24 cellular contexts compared by ENCODE assay signal in the genomic region with DNA sequence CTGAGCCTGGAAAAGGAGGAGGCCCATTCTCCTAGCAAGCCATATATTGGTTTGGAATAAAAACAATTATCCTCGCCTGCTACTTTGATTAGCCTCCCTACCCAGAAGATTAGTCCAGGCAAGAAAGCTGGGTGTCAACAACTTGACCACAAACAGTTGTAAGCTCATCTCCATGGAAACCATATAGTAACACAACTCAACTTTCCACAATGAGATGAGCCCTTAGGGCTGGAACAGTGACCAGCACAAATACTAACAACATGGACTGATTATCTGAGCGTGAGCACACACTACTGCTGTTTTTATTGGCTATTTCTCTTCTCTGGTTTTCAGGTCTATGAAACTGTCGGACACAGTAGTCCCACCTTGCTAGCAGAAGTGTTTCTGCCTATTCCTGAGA.
"Had no signal": no experiment of that assay in that cellular context is flagged by ENCODE, and none has a peak within 500 bp of the region (broad histone marks: within the 10 kb centered on the region; RNA-seq: fewer than 3 reads in every experiment).

No MANE protein-coding gene starts in this region.

- H3K27ac Mint-ChIP-seq: mesothelial cell of epicardium; nephron progenitor cell; stimulated activated memory B cell treated with anti-CD40 and anti-IgM and Interleukin-4, amounts not matched to agents 10 μg/mL and 1 μg/mL and 100 μg/mL, for 72 hours; stimulated activated naive CD8-positive, alpha-beta T cell treated with anti-CD3 and anti-CD28 coated beads, Interleukin-15, Interleukin-2, amounts not matched to agents 100 ng/mL and 50 ng/mL, for 24 hours had no signal

- H3K36me3 ChIP-seq: colonic mucosa, prostate gland, uterus had no signal

- H3K27me3 Mint-ChIP-seq: stimulated activated memory B cell treated with anti-CD40 and anti-IgM and Interleukin-4, amounts not matched to agents 10 μg/mL and 1 μg/mL and 100 μg/mL, for 72 hours; stimulated activated naive CD8-positive, alpha-beta T cell treated with anti-CD3 and anti-CD28 coated beads, Interleukin-15, Interleukin-2, amounts not matched to agents 100 ng/mL and 50 ng/mL, for 24 hours had no signal

- DNase-seq: colonic mucosa; dermis blood vessel endothelial cell; erythroblast; foreskin keratinocyte; heart left ventricle; hippocampal formation; kidney glomerular epithelial cell; mammary epithelial cell; nephron progenitor cell; retina; spleen; stimulated activated CD4-positive, alpha-beta T cell treated with anti-CD3 and anti-CD28 coated beads, Interleukin-15, amount 100 ng/mL, for 24 hours; stimulated activated CD4-positive, alpha-beta T cell treated with anti-CD3 and anti-CD28 coated beads, Interleukin-1b, Interleukin-23, amount 100 ng/mL, for 48 hours; stimulated activated CD4-positive, alpha-beta T cell treated with anti-CD3 and anti-CD28 coated beads, Interleukin-4, amount 100 ng/mL, for 24 hours; tibial artery; upper lobe of left lung; uterus had no signal

- H3K9me3 ChIP-seq: colonic mucosa, heart left ventricle, prostate gland, spleen, tibial artery, upper lobe of left lung, uterus had no signal

- H3K9ac ChIP-seq: parathyroid adenoma had no signal

- H3K4me3 ChIP-seq: colonic mucosa, heart left ventricle, prostate gland, spleen, tibial artery, upper lobe of left lung, uterus had no signal

- H3K4me1 Mint-ChIP-seq: mesothelial cell of epicardium; nephron progenitor cell; stimulated activated memory B cell treated with anti-CD40 and anti-IgM and Interleukin-4, amounts not matched to agents 10 μg/mL and 1 μg/mL and 100 μg/mL, for 72 hours had no signal

- ATAC-seq: foreskin keratinocyte; heart left ventricle; left lobe of liver; sciatic nerve; stimulated activated memory B cell treated with anti-CD40 and anti-IgM and Interleukin-4, amounts not matched to agents 10 μg/mL and 1 μg/mL and 100 μg/mL, for 72 hours had no signal

- H3K79me2 ChIP-seq: parathyroid adenoma had no signal

- H3K27me3 ChIP-seq: colonic mucosa, foreskin keratinocyte, heart left ventricle, spleen, tibial artery, upper lobe of left lung, uterus had no signal

- H3K27ac ChIP-seq: colonic mucosa, foreskin keratinocyte, heart left ventricle, parathyroid adenoma, prostate gland, spleen, tibial artery, upper lobe of left lung, uterus had no signal

- H3K4me1 ChIP-seq: colonic mucosa, foreskin keratinocyte, parathyroid adenoma, prostate gland, tibial artery, uterus had no signal

- H3K4me3 Mint-ChIP-seq: mesothelial cell of epicardium; nephron progenitor cell; stimulated activated memory B cell treated with anti-CD40 and anti-IgM and Interleukin-4, amounts not matched to agents 10 μg/mL and 1 μg/mL and 100 μg/mL, for 72 hours; stimulated activated naive CD8-positive, alpha-beta T cell treated with anti-CD3 and anti-CD28 coated beads, Interleukin-15, Interleukin-2, amounts not matched to agents 100 ng/mL and 50 ng/mL, for 24 hours had no signal
